ENCODE assay signal across 16 cellular contexts in the genomic region with DNA sequence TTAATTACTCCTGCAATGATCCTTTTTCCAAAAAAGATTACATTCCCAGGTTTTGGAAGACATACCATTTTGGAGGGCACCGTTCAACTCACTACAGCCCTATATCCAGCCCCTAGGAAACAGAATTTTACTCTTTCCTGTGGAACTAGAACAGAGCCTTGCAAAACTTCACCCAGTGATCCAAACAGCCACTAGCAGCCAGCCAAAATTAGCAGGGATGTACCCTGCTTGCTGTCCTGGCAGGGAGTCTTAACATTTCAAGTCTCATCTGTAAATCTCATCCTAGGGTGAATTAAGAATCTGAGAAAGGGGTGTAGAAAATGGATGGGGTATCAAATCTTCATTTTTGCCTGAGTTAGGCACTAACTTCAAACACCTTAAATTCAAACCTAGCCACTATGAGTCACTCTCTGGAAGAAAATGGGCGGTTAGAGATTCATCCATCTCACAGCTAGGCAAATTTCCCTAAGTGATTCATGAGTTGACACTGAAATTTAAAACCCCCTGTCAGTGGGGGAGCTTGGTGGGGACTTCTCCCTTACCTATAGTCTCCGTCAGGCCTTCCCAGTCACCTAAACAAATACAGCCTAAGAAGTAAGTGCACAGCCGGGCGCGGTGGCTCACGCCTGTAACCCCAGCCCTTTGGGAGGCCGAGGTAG. TPM values are rescaled to one million over a fixed set of nuclear protein-coding genes. Genes with fewer than 3 reads are reported as not detected.
A peak's percentile ranks its signal among the peaks of the same experiment; 100 is the strongest.
DNase-seq lines count a peak whose midpoint lies in the region; ATAC-seq and TF ChIP-seq lines count a peak whose summit lies in the region.
"Had no signal": no experiment of that assay in that cellular context is flagged by ENCODE, and none has a peak within 500 bp of the region (broad histone marks: within the 10 kb centered on the region; RNA-seq: fewer than 3 reads in every experiment).

No MANE protein-coding gene starts in this region.

- peak in 1 of 2 donors; percentile 28 for ATAC-seq in CD4-positive, CD25-positive, alpha-beta regulatory T cell (ENCODE audit: low read depth in 2 of 2)
- no peak for ATAC-seq in effector memory CD8-positive, alpha-beta T cell (replicated peaks)
- ATAC-seq in GM19467 (IDR thresholded peaks at IDR 0.05; ENCODE audit: unreplicated experiment) (no peak), GM18505 (IDR thresholded peaks at IDR 0.05; ENCODE audit: unreplicated experiment) (no peak)
- ATAC-seq: Right ventricle myocardium inferior; stimulated activated memory B cell treated with anti-CD40 and anti-IgM and Interleukin-4, amounts not matched to agents 10 μg/mL and 1 μg/mL and 100 μg/mL, for 72 hours had no signal

- peak overlapping the region; percentile 23 to 73 (median 72) for H3K27ac Mint-ChIP-seq in CD4-positive, CD25-positive, alpha-beta regulatory T cell
- peak overlapping the region in 1 of 2 donors; percentile 82 for H3K27ac Mint-ChIP-seq in effector memory CD8-positive, alpha-beta T cell

- H3K9me3 Mint-ChIP-seq in CD4-positive, CD25-positive, alpha-beta regulatory T cell = peaks cover 0 to 9% (median 0%) of the 10 kb centered on the region in 7 donors
- H3K9me3 Mint-ChIP-seq in effector memory CD8-positive, alpha-beta T cell = no peaks in the 10 kb centered on the region
- H3K9me3 Mint-ChIP-seq: stimulated activated memory B cell treated with anti-CD40 and anti-IgM and Interleukin-4, amounts not matched to agents 10 μg/mL and 1 μg/mL and 100 μg/mL, for 72 hours had no signal

- no peak for TF ChIP-seq CTCF in GM12865 (IDR thresholded peaks at IDR 0.05; ENCODE audit: insufficient read depth, low read depth, low read length, missing control alignments)

- no peaks in the 10 kb centered on the region for H3K9me3 ChIP-seq in CD4-positive, CD25-positive, alpha-beta regulatory T cell (ENCODE audit: control insufficient read depth in 2 of 2, low read length in 2 of 2)

- TF ChIP-seq POLR2A in GM18505 (IDR thresholded peaks at IDR 0.05; ENCODE audit: borderline replicate concordance, extremely low read depth, insufficient read depth, insufficient read length) = no peak

- peaks cover 0 to 31% (median 13%) of the 10 kb centered on the region in 4 donors for H3K4me1 Mint-ChIP-seq in CD4-positive, CD25-positive, alpha-beta regulatory T cell
- H3K4me1 Mint-ChIP-seq in effector memory CD8-positive, alpha-beta T cell (ENCODE audit: low read depth in 2 of 2) = peaks cover 12 to 16% of the 10 kb centered on the region in 2 donors

- H3K27me3 ChIP-seq in CD4-positive, CD25-positive, alpha-beta regulatory T cell (ENCODE audit: control insufficient read depth, insufficient read depth, low read length) = peaks cover 19% of the 10 kb centered on the region

- no peaks in the 10 kb centered on the region for H3K36me3 Mint-ChIP-seq in CD4-positive, CD25-positive, alpha-beta regulatory T cell
- peaks cover under 1% of the 10 kb centered on the region for H3K36me3 Mint-ChIP-seq in effector memory CD8-positive, alpha-beta T cell (ENCODE audit: insufficient read depth)
- H3K36me3 Mint-ChIP-seq: stimulated activated memory B cell treated with anti-CD40 and anti-IgM and Interleukin-4, amounts not matched to agents 10 μg/mL and 1 μg/mL and 100 μg/mL, for 72 hours had no signal

- peaks cover 13% of the 10 kb centered on the region for H3K27me3 Mint-ChIP-seq in CD4-positive, CD25-positive, alpha-beta regulatory T cell
- H3K27me3 Mint-ChIP-seq in effector memory CD8-positive, alpha-beta T cell = peaks cover 5 to 16% of the 10 kb centered on the region in 2 donors

- H3K4me3 Mint-ChIP-seq in CD4-positive, CD25-positive, alpha-beta regulatory T cell = peak overlapping the region in 1 of 4 donors; percentile 32
- no peak overlapping the region for H3K4me3 Mint-ChIP-seq in effector memory CD8-positive, alpha-beta T cell
- H3K4me3 Mint-ChIP-seq: stimulated activated memory B cell treated with anti-CD40 and anti-IgM and Interleukin-4, amounts not matched to agents 10 μg/mL and 1 μg/mL and 100 μg/mL, for 72 hours had no signal

- no peaks in the 10 kb centered on the region for H3K36me3 ChIP-seq in CD4-positive, CD25-positive, alpha-beta regulatory T cell (ENCODE audit: control insufficient read depth, insufficient read depth, low read length)

- no peak overlapping the region for H3K4me3 ChIP-seq in CD4-positive, CD25-positive, alpha-beta regulatory T cell (ENCODE audit: low read depth, low read length)
- no peak overlapping the region for H3K4me3 ChIP-seq in GM12865 (ENCODE audit: low read depth, low read length)
- H3K4me3 ChIP-seq: lung had no signal

- DNase-seq in CD4-positive, CD25-positive, alpha-beta regulatory T cell = no peak
- DNase-seq in GM12865 (ENCODE audit: low read depth) (peak; percentile 14), RKO (ENCODE audit: low spot score) (peak; percentile 4), iPS DF 4.7 (ENCODE audit: extremely low read depth, low spot score) (peak; percentile 68)
- DNase-seq in effector memory CD8-positive, alpha-beta T cell = no peak
- DNase-seq: COR-L47, GOT3, NCI-H2171 had no signal

- H3K4me1 ChIP-seq in CD4-positive, CD25-positive, alpha-beta regulatory T cell (ENCODE audit: control insufficient read depth, insufficient read depth, low read length, poor library complexity, severe bottlenecking) = no peaks in the 10 kb centered on the region

- no peak overlapping the region for H3K27ac ChIP-seq in CD4-positive, CD25-positive, alpha-beta regulatory T cell (ENCODE audit: insufficient read depth, low read length, poor library complexity, severe bottlenecking)
- H3K27ac ChIP-seq: KMS-11 had no signal

RNA-seq across cellular contexts. Expression of a gene that starts 9.5 kb away (rescaled TPM):
- total RNA-seq in CD4-positive, CD25-positive, alpha-beta regulatory T cell = not detected
- polyA plus RNA-seq in CD4-positive, CD25-positive, alpha-beta regulatory T cell = not detected
- total RNA-seq: dermis microvascular lymphatic vessel endothelial cell had no signal

RNA-seq across cellular contexts. Expression of a gene that starts 13.2 kb away (rescaled TPM):
- total RNA-seq in CD4-positive, CD25-positive, alpha-beta regulatory T cell = 21.0 TPM
- polyA plus RNA-seq in CD4-positive, CD25-positive, alpha-beta regulatory T cell = 100 to 1,000 TPM in 2 of 4 donors, 10 to 100 TPM in 2; 56.0 to 121 (median 85.6) TPM
- total RNA-seq: dermis microvascular lymphatic vessel endothelial cell, osteocyte had no signal

Comparison
In these comparisons a context has a peak if more than half of its experiments do, and no peak if none do; other contexts are left out.
1. DNase-seq: peak in GM12865 (single experiment), RKO (single experiment) and iPS DF 4.7 (single experiment); none in CD4-positive, CD25-positive, alpha-beta regulatory T cell (0 of 3) and effector memory CD8-positive, alpha-beta T cell (0 of 3).